In the genomic region with DNA sequence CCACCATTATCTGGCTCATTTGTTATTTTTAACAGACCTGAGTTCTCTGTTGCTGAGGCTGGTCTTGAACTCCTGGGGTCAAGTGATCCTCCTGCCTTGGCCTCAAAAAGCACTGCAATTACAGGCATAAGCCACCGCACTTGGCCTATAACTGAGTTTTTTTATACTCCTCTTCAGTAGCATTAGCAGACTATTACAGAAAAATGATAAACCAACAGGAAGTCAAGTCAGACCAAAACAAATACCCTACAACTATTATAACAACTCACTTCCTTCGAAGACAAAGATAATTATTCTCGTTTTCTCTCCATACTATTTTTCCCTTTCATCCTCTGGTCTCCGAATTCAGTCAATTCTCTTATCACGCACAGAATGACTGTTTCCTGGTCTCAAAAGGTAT, we compare ENCODE assay signal across 22 cellular contexts.
A peak's percentile ranks its signal among the peaks of the same experiment; 100 is the strongest.
DNase-seq lines count a peak whose midpoint lies in the region; ATAC-seq, FAIRE-seq and TF ChIP-seq lines count a peak whose summit lies in the region.
"Had no signal": no experiment of that assay in that cellular context is flagged by ENCODE, and none has a peak within 500 bp of the region (broad histone marks: within the 10 kb centered on the region; RNA-seq: fewer than 3 reads in every experiment).

No MANE protein-coding gene starts in this region.

- H3K14ac ChIP-seq in H9 (ENCODE audit: insufficient read depth, low read length) = no peak overlapping the region

- H3K4me1 Mint-ChIP-seq in activated T-cell treated with anti-CD3 and anti-CD28 coated beads, Interleukin-2, amount 50 U/mL, for 24 hours (ENCODE audit: low read depth) = peaks cover 17% of the 10 kb centered on the region
- peaks cover 21% of the 10 kb centered on the region for H3K4me1 Mint-ChIP-seq in activated T-cell treated with anti-CD3 and anti-CD28 coated beads, Interleukin-2, amount 50 U/mL, for 4 hours (ENCODE audit: low read depth)
- H3K4me1 Mint-ChIP-seq in central memory CD8-positive, alpha-beta T cell = peaks cover 20% of the 10 kb centered on the region
- peaks cover 5% of the 10 kb centered on the region for H3K4me1 Mint-ChIP-seq in stimulated activated effector memory CD8-positive, alpha-beta T cell treated with anti-CD3 and anti-CD28 coated beads, Interleukin-12 subunit alpha, Interleukin-12 subunit beta, amount 100 ng/mL, for 72 hours
- no peaks in the 10 kb centered on the region for H3K4me1 Mint-ChIP-seq in H9

- ATAC-seq in activated T-cell treated with anti-CD3 and anti-CD28 coated beads, Interleukin-2, amount 50 U/mL, for 4 hours = no peak
- no peak for ATAC-seq in central memory CD8-positive, alpha-beta T cell (replicated peaks; ENCODE audit: extremely low read depth, poor library complexity, severe bottlenecking)
- peak; percentile 64 for ATAC-seq in stimulated activated effector memory CD8-positive, alpha-beta T cell treated with anti-CD3 and anti-CD28 coated beads, Interleukin-12 subunit alpha, Interleukin-12 subunit beta, amount 100 ng/mL, for 72 hours
- no peak for ATAC-seq in HG02571 (IDR thresholded peaks at IDR 0.05; ENCODE audit: unreplicated experiment)
- ATAC-seq: A549; CD8-positive, alpha-beta T cell had no signal

- H3K4me1 ChIP-seq in H9 (ENCODE audit: insufficient read depth, low read length) = no peaks in the 10 kb centered on the region
- H3K4me1 ChIP-seq: A549 had no signal

- DNase-seq in activated T-cell treated with anti-CD3 and anti-CD28 coated beads, Interleukin-2, amount 50 U/mL, for 24 hours = no peak
- no peak for DNase-seq in activated T-cell treated with anti-CD3 and anti-CD28 coated beads, Interleukin-2, amount 50 U/mL, for 4 hours
- DNase-seq in H54 (ENCODE audit: insufficient read length, low spot score) = no peak
- no peak for DNase-seq in central memory CD8-positive, alpha-beta T cell (ENCODE audit: low spot score in 2 of 2)
- no peak for DNase-seq in stimulated activated effector memory CD8-positive, alpha-beta T cell treated with anti-CD3 and anti-CD28 coated beads, Interleukin-12 subunit alpha, Interleukin-12 subunit beta, amount 100 ng/mL, for 72 hours (ENCODE audit: low spot score in 2 of 2)
- no peak for DNase-seq in germinal center (ENCODE audit: low spot score)
- no peak for DNase-seq in H9
- DNase-seq: Calu3; CD8-positive, alpha-beta T cell; GOT3; MG63; NCI-H1048; NCI-H1417 treated with DMSO at 0.1 percent for 48 hours; NCI-H187 treated with DMSO at 0.1 percent for 48 hours; NCI-H2107; NCI-H510A treated with DMSO at 0.1 percent for 48 hours; NCI-H748 treated with DMSO at 0.1 percent for 48 hours; SHP77 treated with DMSO at 0.1 percent for 48 hours had no signal

- no peak overlapping the region for H4K5ac ChIP-seq in H9 (ENCODE audit: insufficient read length, low read depth, low read length)

- FAIRE-seq in H54 (lab: Jason Lieb, UNC) = peak; percentile 52
- FAIRE-seq: A549 had no signal

- no peak overlapping the region for H2AFZ ChIP-seq in H9 (ENCODE audit: low read length)

- no peak overlapping the region for H3K56ac ChIP-seq in H9 (ENCODE audit: insufficient read length, low read depth, low read length)

- 100% methylated on average over 3 of the region's 5 CpGs for WGBS in H9 (ENCODE audit: extremely low coverage, insufficient read length, low lambda C conversion rate)

- no peak for TF ChIP-seq CTCF in H9 (conservative IDR thresholded peaks at IDR 0.05)

- no peaks in the 10 kb centered on the region for H3K27me3 ChIP-seq in H9 (ENCODE audit: insufficient read depth, low read length)
- H3K27me3 ChIP-seq: MG63 had no signal

- no peak overlapping the region for H4K8ac ChIP-seq in H9 (replicated peaks; ENCODE audit: insufficient read length, low read depth, low read length)

- no peak overlapping the region for H2BK15ac ChIP-seq in H9 (ENCODE audit: low read depth, low read length)

- no peaks in the 10 kb centered on the region for H3K79me1 ChIP-seq in H9 (ENCODE audit: insufficient read depth, low read depth, low read length, poor library complexity, severe bottlenecking)

- H3K4me2 ChIP-seq in H9 (ENCODE audit: insufficient read depth, insufficient read length, low read length) = no peak overlapping the region
- H3K4me2 ChIP-seq: A549 had no signal

- no peaks in the 10 kb centered on the region for H4K20me1 ChIP-seq in H9 (ENCODE audit: control insufficient read depth, insufficient read depth, insufficient read length)

- no peaks in the 10 kb centered on the region for H3K79me2 ChIP-seq in H9 (ENCODE audit: insufficient read depth, low read length)

- TF ChIP-seq POLR2A in H54 (IDR thresholded peaks at IDR 0.05; ENCODE audit: low read depth, low read length) = no peak

- H3K4me3 Mint-ChIP-seq in activated T-cell treated with anti-CD3 and anti-CD28 coated beads, Interleukin-2, amount 50 U/mL, for 24 hours = no peak overlapping the region
- H3K4me3 Mint-ChIP-seq in activated T-cell treated with anti-CD3 and anti-CD28 coated beads, Interleukin-2, amount 50 U/mL, for 4 hours = no peak overlapping the region
- no peak overlapping the region for H3K4me3 Mint-ChIP-seq in central memory CD8-positive, alpha-beta T cell
- H3K4me3 Mint-ChIP-seq in stimulated activated effector memory CD8-positive, alpha-beta T cell treated with anti-CD3 and anti-CD28 coated beads, Interleukin-12 subunit alpha, Interleukin-12 subunit beta, amount 100 ng/mL, for 72 hours = no peak overlapping the region
- no peak overlapping the region for H3K4me3 Mint-ChIP-seq in H9
- H3K4me3 Mint-ChIP-seq: CD8-positive, alpha-beta T cell had no signal

- peak overlapping the region; percentile 57 for H3K27ac Mint-ChIP-seq in activated T-cell treated with anti-CD3 and anti-CD28 coated beads, Interleukin-2, amount 50 U/mL, for 24 hours
- H3K27ac Mint-ChIP-seq in central memory CD8-positive, alpha-beta T cell (ENCODE audit: low read depth) = peak overlapping the region; percentile 58
- peak overlapping the region; percentile 33 for H3K27ac Mint-ChIP-seq in stimulated activated effector memory CD8-positive, alpha-beta T cell treated with anti-CD3 and anti-CD28 coated beads, Interleukin-12 subunit alpha, Interleukin-12 subunit beta, amount 100 ng/mL, for 72 hours
- no peak overlapping the region for H3K27ac Mint-ChIP-seq in H9
- H3K27ac Mint-ChIP-seq: CD8-positive, alpha-beta T cell had no signal

- H3K23me2 ChIP-seq in H9 (ENCODE audit: insufficient read length, low read depth, low read length, poor library complexity, severe bottlenecking) = no peaks in the 10 kb centered on the region

- H2BK12ac ChIP-seq in H9 (ENCODE audit: insufficient read length, low read depth, low read length) = no peak overlapping the region

- no peak overlapping the region for H3K4ac ChIP-seq in H9 (ENCODE audit: low read depth, low read length)

- H2BK20ac ChIP-seq in H9 (ENCODE audit: low read depth, low read length, poor library complexity, severe bottlenecking) = no peak overlapping the region

- no peak overlapping the region for H2AK5ac ChIP-seq in H9 (ENCODE audit: insufficient read length, low read length)

- H3K27ac ChIP-seq in H9 (ENCODE audit: insufficient read length, low read depth, low read length) = no peak overlapping the region
- H3K27ac ChIP-seq: A549, RWPE1, SK-N-MC had no signal

- no peaks in the 10 kb centered on the region for H3K9me3 Mint-ChIP-seq in activated T-cell treated with anti-CD3 and anti-CD28 coated beads, Interleukin-2, amount 50 U/mL, for 24 hours
- H3K9me3 Mint-ChIP-seq in activated T-cell treated with anti-CD3 and anti-CD28 coated beads, Interleukin-2, amount 50 U/mL, for 4 hours = no peaks in the 10 kb centered on the region
- H3K9me3 Mint-ChIP-seq in central memory CD8-positive, alpha-beta T cell = no peaks in the 10 kb centered on the region
- no peaks in the 10 kb centered on the region for H3K9me3 Mint-ChIP-seq in stimulated activated effector memory CD8-positive, alpha-beta T cell treated with anti-CD3 and anti-CD28 coated beads, Interleukin-12 subunit alpha, Interleukin-12 subunit beta, amount 100 ng/mL, for 72 hours
- H3K9me3 Mint-ChIP-seq in H9 = no peaks in the 10 kb centered on the region
- H3K9me3 Mint-ChIP-seq: CD8-positive, alpha-beta T cell had no signal

- H2BK120ac ChIP-seq in H9 (ENCODE audit: low read depth, low read length, poor library complexity, severe bottlenecking) = no peak overlapping the region

- no peak overlapping the region for H2BK5ac ChIP-seq in H9 (ENCODE audit: insufficient read length, low read length)

- peaks cover 30% of the 10 kb centered on the region for H3K36me3 Mint-ChIP-seq in activated T-cell treated with anti-CD3 and anti-CD28 coated beads, Interleukin-2, amount 50 U/mL, for 24 hours (ENCODE audit: low read depth)
- peaks cover 2% of the 10 kb centered on the region for H3K36me3 Mint-ChIP-seq in activated T-cell treated with anti-CD3 and anti-CD28 coated beads, Interleukin-2, amount 50 U/mL, for 4 hours (ENCODE audit: insufficient read depth)
- peaks cover 8% of the 10 kb centered on the region for H3K36me3 Mint-ChIP-seq in central memory CD8-positive, alpha-beta T cell (ENCODE audit: insufficient read depth)
- peaks cover 13% of the 10 kb centered on the region for H3K36me3 Mint-ChIP-seq in stimulated activated effector memory CD8-positive, alpha-beta T cell treated with anti-CD3 and anti-CD28 coated beads, Interleukin-12 subunit alpha, Interleukin-12 subunit beta, amount 100 ng/mL, for 72 hours
- H3K36me3 Mint-ChIP-seq in H9 (ENCODE audit: insufficient read depth in 1 of 3, low read depth in 3 of 3) = peaks cover 0 to 3% (median 0%) of the 10 kb centered on the region in 3 experiments; a peak in 3 of 7 replicates

- H3K23ac ChIP-seq in H9 (ENCODE audit: insufficient read length, low read depth, low read length) = no peak overlapping the region

- no peak overlapping the region for H3K9ac ChIP-seq in H9 (ENCODE audit: extremely low read depth, insufficient read length, low read length)

- H3K9me3 ChIP-seq in H9 (ENCODE audit: control insufficient read depth, low read depth, low read length) = no peaks in the 10 kb centered on the region
- H3K9me3 ChIP-seq: A549, MG63 had no signal

- H4K91ac ChIP-seq in H9 (ENCODE audit: insufficient read length, low read depth, low read length) = no peak overlapping the region

- H3K27me3 Mint-ChIP-seq in activated T-cell treated with anti-CD3 and anti-CD28 coated beads, Interleukin-2, amount 50 U/mL, for 24 hours = no peaks in the 10 kb centered on the region
- H3K27me3 Mint-ChIP-seq in activated T-cell treated with anti-CD3 and anti-CD28 coated beads, Interleukin-2, amount 50 U/mL, for 4 hours (ENCODE audit: low read depth) = no peaks in the 10 kb centered on the region
- H3K27me3 Mint-ChIP-seq in central memory CD8-positive, alpha-beta T cell = no peaks in the 10 kb centered on the region
- no peaks in the 10 kb centered on the region for H3K27me3 Mint-ChIP-seq in H9 (ENCODE audit: low read depth)

- no peak overlapping the region for H3T11ph ChIP-seq in H9 (ENCODE audit: low read length)

- no peak overlapping the region for H3K18ac ChIP-seq in H9 (ENCODE audit: insufficient read length, low read depth, low read length)

Comparison
In these comparisons a context has a peak if more than half of its experiments do, and no peak if none do; other contexts are left out.
1. H3K27ac Mint-ChIP-seq: peak in activated T-cell treated with anti-CD3 and anti-CD28 coated beads, Interleukin-2, amount 50 U/mL, for 24 hours (single experiment), central memory CD8-positive, alpha-beta T cell (single experiment) and stimulated activated effector memory CD8-positive, alpha-beta T cell treated with anti-CD3 and anti-CD28 coated beads, Interleukin-12 subunit alpha, Interleukin-12 subunit beta, amount 100 ng/mL, for 72 hours (single experiment); none in H9 (0 of 3).